Comparison of ENCODE assay signal across 23 cellular contexts in the genomic region with DNA sequence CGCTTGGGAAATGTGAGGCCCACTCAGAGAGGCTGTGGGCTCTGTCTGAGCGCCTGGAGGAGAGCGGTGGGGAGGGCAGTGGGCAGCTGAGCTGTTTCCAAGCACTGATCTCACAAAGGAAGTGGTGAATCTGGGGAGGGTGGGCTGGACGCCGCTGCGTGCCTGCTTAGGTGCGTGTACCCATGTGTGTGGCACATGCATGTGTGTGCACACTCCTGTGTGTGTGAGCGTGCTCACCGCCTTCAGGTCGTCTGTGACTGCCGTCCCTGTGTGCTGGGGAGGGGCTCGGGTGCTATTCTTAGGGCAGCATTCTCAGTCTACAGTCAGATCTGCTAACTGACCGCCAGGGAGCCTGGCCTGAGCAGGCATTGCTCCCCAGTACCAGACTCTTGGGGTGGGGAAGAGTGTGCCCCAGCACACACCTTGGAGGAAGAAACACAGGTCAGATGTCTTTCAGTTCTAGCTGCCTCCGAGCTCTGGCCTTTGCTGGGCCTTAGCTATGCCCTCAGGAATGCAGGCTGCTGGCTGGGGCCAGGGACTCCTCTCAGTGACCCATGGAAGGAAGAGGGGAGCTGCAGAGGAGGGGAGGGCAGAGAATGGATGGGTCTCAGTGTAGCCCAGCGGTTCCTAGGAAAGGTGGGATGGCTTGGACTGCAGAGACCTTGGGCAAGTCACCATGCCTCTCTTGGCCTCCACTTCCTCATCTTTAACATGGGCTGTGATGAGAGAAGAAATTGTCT. TPM values are rescaled to one million over a fixed set of nuclear protein-coding genes. Genes with fewer than 3 reads are reported as not detected.
A peak's percentile ranks its signal among the peaks of the same experiment; 100 is the strongest.
DNase-seq lines count a peak whose midpoint lies in the region; ATAC-seq lines count a peak whose summit lies in the region.
"Had no signal": no experiment of that assay in that cellular context is flagged by ENCODE, and none has a peak within 500 bp of the region (broad histone marks: within the 10 kb centered on the region; RNA-seq: fewer than 3 reads in every experiment).

No MANE protein-coding gene starts in this region.

- DNase-seq in EH (ENCODE audit: low read depth) (peak; percentile 54), NCI-H226 (peak; percentile 39), iris pigment epithelial cell (ENCODE audit: low read depth) (peak; percentile 22), renal cortical epithelial cell (ENCODE audit: low read depth) (peak; percentile 32), NCI-H1436 treated with DMSO at 0.1 percent for 48 hours (lab: John Stamatoyannopoulos, UW) (no peak)
- DNase-seq: activated CD4-positive, alpha-beta T cell treated with anti-CD3 and anti-CD28 coated beads, Interleukin-2, amount 50 U/mL, for 1 hour; AML-193; GF-D8; glutamatergic neuron; left cardiac atrium; naive thymus-derived CD8-positive, alpha-beta T cell; NCI-H1105 treated with DMSO at 0.1 percent for 48 hours; NCI-H2029 treated with DMSO at 0.1 percent for 48 hours; NCI-H345; NCI-H774; ovary; stimulated activated CD4-positive, alpha-beta T cell treated with anti-CD3 and anti-CD28 coated beads, Interleukin-4, amount 100 ng/mL, for 24 hours; stimulated activated naive CD4-positive, alpha-beta T cell treated with Interleukin-2 at 50 U/mL for 16 hours had no signal

- ATAC-seq in GM18519 (IDR thresholded peaks at IDR 0.05; ENCODE audit: low FRiP score, unreplicated experiment) (no peak), HG03159 (IDR thresholded peaks at IDR 0.05; ENCODE audit: unreplicated experiment) (no peak)
- ATAC-seq: left cardiac atrium; naive thymus-derived CD8-positive, alpha-beta T cell; right cardiac atrium had no signal

RNA-seq across cellular contexts. Expression of a gene that starts 31.4 kb away (rescaled TPM):
- 47.4 and 127 TPM in 2 replicates for total RNA-seq in renal cortical epithelial cell
- total RNA-seq: naive thymus-derived CD8-positive, alpha-beta T cell; T-helper 2 cell treated with Interferon-gamma antibody and Interleukin-4, amounts not matched to agents 100 ng/mL and 5 ng/mL, for 36 hours had no signal

RNA-seq across cellular contexts. Expression of a gene that starts 54.3 kb away (rescaled TPM):
- total RNA-seq in renal cortical epithelial cell = 17.6 and 38.0 TPM in 2 replicates
- total RNA-seq: ascending aorta had no signal
